ENCODE assay signal across 15 cellular contexts in the genomic region with DNA sequence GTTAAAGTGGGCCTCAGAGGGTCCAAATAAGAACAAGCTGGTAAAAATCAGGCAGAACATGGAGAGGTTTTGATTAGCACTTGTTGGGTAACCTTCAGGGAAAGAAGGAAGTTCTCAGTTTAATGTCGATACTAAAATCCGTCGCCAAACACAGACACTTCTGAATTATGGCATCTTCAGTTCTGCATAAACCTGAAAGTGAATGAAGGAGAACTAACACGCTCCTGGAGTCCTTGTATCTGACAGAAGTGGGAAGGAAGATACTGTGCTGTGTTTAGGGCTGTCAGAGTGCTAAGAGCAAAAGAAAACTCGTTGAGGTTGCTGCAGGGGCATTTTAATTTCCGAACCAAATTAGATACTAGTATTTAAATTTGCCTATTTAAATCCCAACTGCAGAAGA.
DNase-seq lines count a peak whose midpoint lies in the region; ATAC-seq and TF ChIP-seq lines count a peak whose summit lies in the region.
"Had no signal": no experiment of that assay in that cellular context is flagged by ENCODE, and none has a peak within 500 bp of the region (broad histone marks: within the 10 kb centered on the region; RNA-seq: fewer than 3 reads in every experiment).

No MANE protein-coding gene starts in this region.

- H3K4me3 ChIP-seq in OCI-LY3 (ENCODE audit: low read length) (peak overlapping the region; percentile 55), aorta (ENCODE audit: low read length in 2 of 2) (no peak overlapping the region)

- H3K79me2 ChIP-seq in OCI-LY3 (ENCODE audit: low read length) = peaks cover 91% of the 10 kb centered on the region

- peak overlapping the region; percentile 68 for H3K9ac ChIP-seq in OCI-LY3 (ENCODE audit: low read length)

- peak overlapping the region; percentile 69 for H3K4me2 ChIP-seq in OCI-LY3 (ENCODE audit: low read length)

- peaks cover 74% of the 10 kb centered on the region for H3K4me1 ChIP-seq in OCI-LY3 (ENCODE audit: low read length)
- H3K4me1 ChIP-seq in aorta (ENCODE audit: control insufficient read depth in 1 of 2, insufficient read depth in 2 of 2, low read length in 2 of 2) = no peaks in the 10 kb centered on the region

- POLR2A ChIA-PET in GM10248 (lab: Yijun Ruan, JAX) = no interaction called here

- H3K9me3 ChIP-seq in OCI-LY3 (ENCODE audit: insufficient read depth, low read length) (no peaks in the 10 kb centered on the region), aorta (ENCODE audit: control insufficient read depth, low read length) (no peaks in the 10 kb centered on the region)

- peak; percentile 42 for ATAC-seq in GM21423 (IDR thresholded peaks at IDR 0.05; ENCODE audit: unreplicated experiment)
- peak; percentile 42 for ATAC-seq in HG03095 (IDR thresholded peaks at IDR 0.05; ENCODE audit: unreplicated experiment)
- no peak for ATAC-seq in aorta (ENCODE audit: low FRiP score)

- 68 to 78% methylated on average over 6 of the region's 6 CpGs for WGBS in aorta, 2 donors

- H3K27ac ChIP-seq in OCI-LY3 (ENCODE audit: low read length) = peak overlapping the region; percentile 89
- H3K27ac ChIP-seq in aorta (ENCODE audit: low read depth in 1 of 2, low read length in 2 of 2) = no peak overlapping the region
- H3K27ac ChIP-seq: epithelial cell of prostate had no signal

- H3K27me3 ChIP-seq in OCI-LY3 (ENCODE audit: low read depth, low read length) (no peaks in the 10 kb centered on the region), aorta (ENCODE audit: control insufficient read depth in 1 of 2, insufficient read depth in 2 of 2, low read length in 1 of 2) (no peaks in the 10 kb centered on the region)

- CTCF ChIA-PET in GM10248 (lab: Yijun Ruan, JAX) = no interaction called here

- DNase-seq in Ammon's horn (ENCODE audit: low spot score) = peak; percentile 31
- no peak for DNase-seq in aorta
- DNase-seq in NCI-H2081 treated with DMSO at 0.1 percent for 48 hours (lab: John Stamatoyannopoulos, UW) = no peak
- DNase-seq in NCI-H748 (lab: John Stamatoyannopoulos, UW; ENCODE audit: unreplicated experiment) = no peak
- no peak for DNase-seq in GM10248 (ENCODE audit: extremely low spot score)
- DNase-seq: activated CD4-positive, alpha-beta memory T cell treated with anti-CD3 and anti-CD28 coated beads, Interleukin-2, amount 10 ng/mL, durations not matched to agents 7 days and 5 days; amniotic stem cell; mesendoderm; NCI-H1694 treated with DMSO at 0.1 percent for 48 hours; NCI-H748 treated with DMSO at 0.1 percent for 48 hours; SHP77 had no signal

- H4K20me1 ChIP-seq in OCI-LY3 (ENCODE audit: insufficient read depth, low read length) = no peaks in the 10 kb centered on the region

- H3K36me3 ChIP-seq in OCI-LY3 (replicated peaks; ENCODE audit: low read depth, low read length) (peaks cover 22% of the 10 kb centered on the region), aorta (ENCODE audit: control insufficient read depth in 1 of 2, insufficient read depth in 2 of 2, low read length in 1 of 2) (no peaks in the 10 kb centered on the region)

- intact Hi-C loops in aorta (cut with DNase I) = no loop called here

- TF ChIP-seq CTCF in OCI-LY3 (IDR thresholded peaks at IDR 0.05; ENCODE audit: low read depth, low read length) = no peak
- TF ChIP-seq CTCF in GM10248 (IDR thresholded peaks at IDR 0.05; ENCODE audit: control extremely low read depth, extremely low read depth, low read depth, missing control alignments) = no peak

- no peak overlapping the region; the same call in 1 of the 2 replicates for H2AFZ ChIP-seq in OCI-LY3 (ENCODE audit: low read depth, low read length)
